Comparison of ENCODE assay signal across 18 cellular contexts in genomic region chr11:76704171-76704948, GRCh38. TPM values are rescaled to one million over a fixed set of nuclear protein-coding genes. Genes with fewer than 3 reads are reported as not detected.
DNase-seq lines count a peak whose midpoint lies in the region; ATAC-seq and TF ChIP-seq lines count a peak whose summit lies in the region.
"Had no signal": no experiment of that assay in that cellular context is flagged by ENCODE, and none has a peak within 500 bp of the region (broad histone marks: within the 10 kb centered on the region; RNA-seq: fewer than 3 reads in every experiment).

No MANE protein-coding gene starts in this region.

- DNase-seq in ELF-1 (ENCODE audit: low read depth, low spot score) (peak; percentile 43), WERI-Rb-1 (peak; percentile 57), heart left ventricle (no peak), upper lobe of right lung (no peak), mucosa of gallbladder (ENCODE audit: low spot score) (no peak)
- no peak for DNase-seq in stimulated activated CD4-positive, alpha-beta T cell treated with anti-CD3 and anti-CD28 coated beads, Interleukin-12 subunit alpha, Interleukin-12 subunit beta, amount 100 ng/mL, for 4 hours
- DNase-seq: COR-L47, DMS53, NCI-H1417 treated with DMSO at 0.1 percent for 48 hours, NCI-H2029 treated with DMSO at 0.1 percent for 48 hours, NCI-H526 treated with DMSO at 0.1 percent for 48 hours had no signal

- H3K27ac ChIP-seq in HUES64 (ENCODE audit: low read depth, low read length) (peak overlapping the region; percentile 90), WERI-Rb-1 (peak overlapping the region; percentile 57), iPS-20b (ENCODE audit: low read length) (peak overlapping the region; percentile 91), heart left ventricle (no peak overlapping the region), upper lobe of right lung (no peak overlapping the region)

- H3K27me3 ChIP-seq in HUES64 (ENCODE audit: insufficient read depth, low read length) = no peaks in the 10 kb centered on the region; the same call in 1 of the 2 replicates
- no peaks in the 10 kb centered on the region for H3K27me3 ChIP-seq in WERI-Rb-1 (ENCODE audit: insufficient read depth, low read depth, severe bottlenecking)
- no peaks in the 10 kb centered on the region for H3K27me3 ChIP-seq in iPS-20b (ENCODE audit: insufficient read depth, low read length)
- no peaks in the 10 kb centered on the region for H3K27me3 ChIP-seq in heart left ventricle
- H3K27me3 ChIP-seq in upper lobe of right lung = no peaks in the 10 kb centered on the region

- ATAC-seq in heart left ventricle = no peak
- no peak for ATAC-seq in upper lobe of right lung
- ATAC-seq: GM12878, Right ventricle myocardium inferior had no signal

- H3K9me3 ChIP-seq in HUES64 (ENCODE audit: insufficient read depth, low read depth, low read length) = no peaks in the 10 kb centered on the region
- peaks cover 3% of the 10 kb centered on the region for H3K9me3 ChIP-seq in WERI-Rb-1 (ENCODE audit: severe bottlenecking)
- H3K9me3 ChIP-seq in iPS-20b (ENCODE audit: insufficient read depth, low read depth, low read length) = peaks cover 7% of the 10 kb centered on the region; the same call in 1 of the 2 replicates
- H3K9me3 ChIP-seq in heart left ventricle = peaks cover 0 to 12% (median 0%) of the 10 kb centered on the region in 12 donors
- H3K9me3 ChIP-seq in upper lobe of right lung = no peaks in the 10 kb centered on the region

- WGBS in HUES64 = 16% methylated on average over 3 of the region's 5 CpGs
- 65 to 73% (median 69%) methylated on average over 5 of the region's 5 CpGs for WGBS in heart left ventricle, 4 donors

- no peak for TF ChIP-seq POLR2A in heart left ventricle (IDR thresholded peaks at IDR 0.05)

- H3K4me1 ChIP-seq in HUES64 (ENCODE audit: insufficient read depth, low read length) (peaks cover 25% of the 10 kb centered on the region), iPS-20b (ENCODE audit: insufficient read depth, low read length) (peaks cover 12% of the 10 kb centered on the region; the same call in 1 of the 2 replicates), heart left ventricle (peaks cover 0 to 3% (median 0%) of the 10 kb centered on the region in 12 donors), upper lobe of right lung (no peaks in the 10 kb centered on the region)

- 0 out of 2 replicates have a peak overlapping the region, but pooled peaks have one; percentile 4 for H3K4me3 ChIP-seq in HUES64 (ENCODE audit: low read length)
- H3K4me3 ChIP-seq in WERI-Rb-1 (ENCODE audit: low read depth, low read length) = no peak overlapping the region
- H3K4me3 ChIP-seq in iPS-20b (ENCODE audit: low read length) = peak overlapping the region; percentile 33; the same call in 1 of the 2 replicates
- H3K4me3 ChIP-seq in heart left ventricle = no peak overlapping the region
- no peak overlapping the region for H3K4me3 ChIP-seq in upper lobe of right lung
- H3K4me3 ChIP-seq: GM12878 had no signal

- intact Hi-C loops in heart left ventricle (cut with DNase I) = no loop called here
- intact Hi-C loops in upper lobe of right lung (cut with DNase I) = no loop called here

- H3K36me3 ChIP-seq in HUES64 (ENCODE audit: insufficient read depth, low read length) (no peaks in the 10 kb centered on the region), WERI-Rb-1 (no peaks in the 10 kb centered on the region), iPS-20b (ENCODE audit: insufficient read depth, low read depth, low read length) (no peaks in the 10 kb centered on the region), heart left ventricle (no peaks in the 10 kb centered on the region), upper lobe of right lung (no peaks in the 10 kb centered on the region)

- peak overlapping the region; percentile 49 for H3K9ac ChIP-seq in HUES64 (ENCODE audit: low read depth, low read length)
- peak overlapping the region; percentile 54; the same call in 1 of the 2 replicates for H3K9ac ChIP-seq in iPS-20b (ENCODE audit: low read depth, low read length)

- TF ChIP-seq CTCF in WERI-Rb-1 (IDR thresholded peaks at IDR 0.05; ENCODE audit: low read depth, low read length) = no peak
- TF ChIP-seq CTCF in heart left ventricle (IDR thresholded peaks at IDR 0.05) = no peak
- TF ChIP-seq CTCF in upper lobe of right lung (IDR thresholded peaks at IDR 0.05) = no peak

RNA-seq across cellular contexts. Expression of gene LRRC32, which starts 33.8 kb away (rescaled TPM):
- polyA plus RNA-seq in HUES64 (2013, experiment 1 of 2) = 1.1 TPM
- 2.2 TPM for polyA plus RNA-seq in HUES64 (2013, experiment 2 of 2)
- 10 to 100 TPM; 20.1 to 67.1 (median 26.9) TPM for total RNA-seq in heart left ventricle
- 10 to 100 TPM; 46.4 to 79.0 TPM for polyA plus RNA-seq in heart left ventricle
- total RNA-seq in upper lobe of right lung = 111 TPM
- total RNA-seq in mucosa of gallbladder = 33.2 TPM
- total RNA-seq: G401 had no signal
- polyA plus RNA-seq: CD14-positive monocyte, IgD-negative memory B cell had no signal

Comparison
In these comparisons a context has a peak if more than half of its experiments do, and no peak if none do; other contexts are left out.
1. DNase-seq: peak in ELF-1 (single experiment) and WERI-Rb-1 (single experiment); none in heart left ventricle (0 of 5), upper lobe of right lung (single experiment), mucosa of gallbladder (single experiment) and stimulated activated CD4-positive, alpha-beta T cell treated with anti-CD3 and anti-CD28 coated beads, Interleukin-12 subunit alpha, Interleukin-12 subunit beta, amount 100 ng/mL, for 4 hours (single experiment).
2. H3K27ac ChIP-seq: peak in HUES64 (single experiment), WERI-Rb-1 (single experiment) and iPS-20b (single experiment); none in heart left ventricle (0 of 12) and upper lobe of right lung (single experiment).
3. H3K4me3 ChIP-seq: peak in HUES64 (single experiment) and iPS-20b (single experiment); none in WERI-Rb-1 (single experiment), heart left ventricle (0 of 12) and upper lobe of right lung (single experiment).